ENCODE assay signal across 1 cellular context in the genomic region with DNA sequence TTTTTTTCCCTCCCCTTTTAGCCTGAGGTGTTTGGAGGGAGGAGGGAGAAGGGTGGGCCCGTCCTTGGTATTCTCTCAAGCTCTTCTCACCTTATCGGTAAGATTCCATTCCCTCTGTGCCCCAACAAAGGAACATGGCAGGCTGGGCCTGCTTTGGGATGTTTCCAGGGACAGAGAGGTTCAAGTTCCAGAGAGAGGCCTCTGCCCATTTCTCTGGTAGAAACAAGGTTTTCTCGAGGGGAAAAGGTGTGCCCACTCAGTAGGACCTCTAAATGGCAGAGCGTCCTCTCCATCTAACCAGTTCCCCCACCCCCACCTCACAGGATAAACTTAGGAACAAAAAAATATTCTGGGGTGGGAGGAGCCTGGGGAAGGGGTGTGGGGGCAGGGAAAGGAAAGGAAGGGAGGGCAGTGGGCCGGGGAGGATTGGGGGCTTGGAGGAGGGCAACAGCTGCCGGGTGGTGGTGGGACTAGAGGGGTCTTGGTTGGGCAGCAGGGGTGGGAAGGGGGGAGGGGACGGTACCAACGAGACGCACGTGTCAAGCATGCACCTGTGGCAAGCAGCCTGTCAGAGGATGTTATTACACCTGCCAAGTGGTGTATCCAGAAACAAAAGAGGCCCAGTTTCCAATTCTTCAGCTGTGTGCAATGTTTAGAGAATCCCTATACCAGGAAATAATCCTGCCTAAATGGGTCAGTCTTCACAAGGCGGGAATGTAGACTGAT.
TF ChIP-seq lines count a peak whose summit lies in the region.

No MANE protein-coding gene starts in this region.

TF ChIP-seq in HepG2, 621 proteins besides CTCF, POLR2A, EP300 and RAD21 (continued from another document and continues in another):
- TF ChIP-seq, protein P1, sequence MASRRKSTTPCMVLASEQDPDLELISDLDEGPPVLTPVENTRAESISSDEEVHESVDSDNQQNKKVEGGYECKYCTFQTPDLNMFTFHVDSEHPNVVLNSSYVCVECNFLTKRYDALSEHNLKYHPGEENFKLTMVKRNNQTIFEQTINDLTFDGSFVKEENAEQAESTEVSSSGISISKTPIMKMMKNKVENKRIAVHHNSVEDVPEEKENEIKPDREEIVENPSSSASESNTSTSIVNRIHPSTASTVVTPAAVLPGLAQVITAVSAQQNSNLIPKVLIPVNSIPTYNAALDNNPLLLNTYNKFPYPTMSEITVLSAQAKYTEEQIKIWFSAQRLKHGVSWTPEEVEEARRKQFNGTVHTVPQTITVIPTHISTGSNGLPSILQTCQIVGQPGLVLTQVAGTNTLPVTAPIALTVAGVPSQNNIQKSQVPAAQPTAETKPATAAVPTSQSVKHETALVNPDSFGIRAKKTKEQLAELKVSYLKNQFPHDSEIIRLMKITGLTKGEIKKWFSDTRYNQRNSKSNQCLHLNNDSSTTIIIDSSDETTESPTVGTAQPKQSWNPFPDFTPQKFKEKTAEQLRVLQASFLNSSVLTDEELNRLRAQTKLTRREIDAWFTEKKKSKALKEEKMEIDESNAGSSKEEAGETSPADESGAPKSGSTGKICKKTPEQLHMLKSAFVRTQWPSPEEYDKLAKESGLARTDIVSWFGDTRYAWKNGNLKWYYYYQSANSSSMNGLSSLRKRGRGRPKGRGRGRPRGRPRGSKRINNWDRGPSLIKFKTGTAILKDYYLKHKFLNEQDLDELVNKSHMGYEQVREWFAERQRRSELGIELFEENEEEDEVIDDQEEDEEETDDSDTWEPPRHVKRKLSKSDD (CRISPR knock-in tag; IDR thresholded peaks at IDR 0.05; ENCODE audit: low read depth): no peak
- TF ChIP-seq MTA3 (CRISPR knock-in tag; IDR thresholded peaks at IDR 0.05): no peak
- TF ChIP-seq ZNF547 (CRISPR knock-in tag; IDR thresholded peaks at IDR 0.05): no peak
- TF ChIP-seq MIER2 (CRISPR knock-in tag; IDR thresholded peaks at IDR 0.05): no peak
- no peak for TF ChIP-seq NAIF1 (CRISPR knock-in tag; IDR thresholded peaks at IDR 0.05; ENCODE audit: borderline replicate concordance)
- no peak for TF ChIP-seq CENPX (CRISPR knock-in tag; IDR thresholded peaks at IDR 0.05)
- peak; percentile 85 for TF ChIP-seq ZNF335 (CRISPR knock-in tag; IDR thresholded peaks at IDR 0.05)
- no peak for TF ChIP-seq HMGA1 (CRISPR knock-in tag; conservative IDR thresholded peaks at IDR 0.05)
- TF ChIP-seq, protein P2, sequence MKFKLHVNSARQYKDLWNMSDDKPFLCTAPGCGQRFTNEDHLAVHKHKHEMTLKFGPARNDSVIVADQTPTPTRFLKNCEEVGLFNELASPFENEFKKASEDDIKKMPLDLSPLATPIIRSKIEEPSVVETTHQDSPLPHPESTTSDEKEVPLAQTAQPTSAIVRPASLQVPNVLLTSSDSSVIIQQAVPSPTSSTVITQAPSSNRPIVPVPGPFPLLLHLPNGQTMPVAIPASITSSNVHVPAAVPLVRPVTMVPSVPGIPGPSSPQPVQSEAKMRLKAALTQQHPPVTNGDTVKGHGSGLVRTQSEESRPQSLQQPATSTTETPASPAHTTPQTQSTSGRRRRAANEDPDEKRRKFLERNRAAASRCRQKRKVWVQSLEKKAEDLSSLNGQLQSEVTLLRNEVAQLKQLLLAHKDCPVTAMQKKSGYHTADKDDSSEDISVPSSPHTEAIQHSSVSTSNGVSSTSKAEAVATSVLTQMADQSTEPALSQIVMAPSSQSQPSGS (CRISPR knock-in tag; IDR thresholded peaks at IDR 0.05): peak; percentile 14; the same call in 1 of the 2 replicates
- TF ChIP-seq NFKB2 (CRISPR knock-in tag; IDR thresholded peaks at IDR 0.05; ENCODE audit: borderline replicate concordance): no peak
- peak; percentile 78 for TF ChIP-seq POLR2G (IDR thresholded peaks at IDR 0.05; ENCODE audit: low read depth, low read length)
- TF ChIP-seq, protein P3, sequence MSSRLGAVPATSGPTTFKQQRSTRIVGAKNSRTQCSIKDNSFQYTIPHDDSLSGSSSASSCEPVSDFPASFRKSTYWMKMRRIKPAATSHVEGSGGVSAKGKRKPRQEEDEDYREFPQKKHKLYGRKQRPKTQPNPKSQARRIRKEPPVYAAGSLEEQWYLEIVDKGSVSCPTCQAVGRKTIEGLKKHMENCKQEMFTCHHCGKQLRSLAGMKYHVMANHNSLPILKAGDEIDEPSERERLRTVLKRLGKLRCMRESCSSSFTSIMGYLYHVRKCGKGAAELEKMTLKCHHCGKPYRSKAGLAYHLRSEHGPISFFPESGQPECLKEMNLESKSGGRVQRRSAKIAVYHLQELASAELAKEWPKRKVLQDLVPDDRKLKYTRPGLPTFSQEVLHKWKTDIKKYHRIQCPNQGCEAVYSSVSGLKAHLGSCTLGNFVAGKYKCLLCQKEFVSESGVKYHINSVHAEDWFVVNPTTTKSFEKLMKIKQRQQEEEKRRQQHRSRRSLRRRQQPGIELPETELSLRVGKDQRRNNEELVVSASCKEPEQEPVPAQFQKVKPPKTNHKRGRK (CRISPR knock-in tag; IDR thresholded peaks at IDR 0.05): no peak
- TF ChIP-seq ZNF431 (CRISPR knock-in tag; IDR thresholded peaks at IDR 0.05; ENCODE audit: borderline replicate concordance, low read depth): 0 out of 2 replicates have a peak, but pooled peaks have one; percentile 38
- TF ChIP-seq CHD4 (IDR thresholded peaks at IDR 0.05; ENCODE audit: borderline replicate concordance, low read length): no peak
- no peak for TF ChIP-seq SNRNP70 (IDR thresholded peaks at IDR 0.05; ENCODE audit: low read depth, low read length)
- TF ChIP-seq NR2F2 (IDR thresholded peaks at IDR 0.05; ENCODE audit: borderline replicate concordance, low read depth): no peak
- TF ChIP-seq ZNF501 (CRISPR knock-in tag; IDR thresholded peaks at IDR 0.05): no peak
- TF ChIP-seq ZNF773 (CRISPR knock-in tag; IDR thresholded peaks at IDR 0.05; ENCODE audit: borderline replicate concordance): no peak
- no peak for TF ChIP-seq SRF (IDR thresholded peaks at IDR 0.05; ENCODE audit: low read depth, low read length)
- TF ChIP-seq, protein P4, sequence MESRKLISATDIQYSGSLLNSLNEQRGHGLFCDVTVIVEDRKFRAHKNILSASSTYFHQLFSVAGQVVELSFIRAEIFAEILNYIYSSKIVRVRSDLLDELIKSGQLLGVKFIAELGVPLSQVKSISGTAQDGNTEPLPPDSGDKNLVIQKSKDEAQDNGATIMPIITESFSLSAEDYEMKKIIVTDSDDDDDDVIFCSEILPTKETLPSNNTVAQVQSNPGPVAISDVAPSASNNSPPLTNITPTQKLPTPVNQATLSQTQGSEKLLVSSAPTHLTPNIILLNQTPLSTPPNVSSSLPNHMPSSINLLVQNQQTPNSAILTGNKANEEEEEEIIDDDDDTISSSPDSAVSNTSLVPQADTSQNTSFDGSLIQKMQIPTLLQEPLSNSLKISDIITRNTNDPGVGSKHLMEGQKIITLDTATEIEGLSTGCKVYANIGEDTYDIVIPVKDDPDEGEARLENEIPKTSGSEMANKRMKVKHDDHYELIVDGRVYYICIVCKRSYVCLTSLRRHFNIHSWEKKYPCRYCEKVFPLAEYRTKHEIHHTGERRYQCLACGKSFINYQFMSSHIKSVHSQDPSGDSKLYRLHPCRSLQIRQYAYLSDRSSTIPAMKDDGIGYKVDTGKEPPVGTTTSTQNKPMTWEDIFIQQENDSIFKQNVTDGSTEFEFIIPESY (CRISPR knock-in tag; IDR thresholded peaks at IDR 0.05): no peak
- TF ChIP-seq, protein P5, sequence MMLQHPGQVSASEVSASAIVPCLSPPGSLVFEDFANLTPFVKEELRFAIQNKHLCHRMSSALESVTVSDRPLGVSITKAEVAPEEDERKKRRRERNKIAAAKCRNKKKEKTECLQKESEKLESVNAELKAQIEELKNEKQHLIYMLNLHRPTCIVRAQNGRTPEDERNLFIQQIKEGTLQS (CRISPR knock-in tag; IDR thresholded peaks at IDR 0.05): no peak
- no peak for TF ChIP-seq NCOR1 (IDR thresholded peaks at IDR 0.05; ENCODE audit: borderline replicate concordance, low read length)
- TF ChIP-seq ATF1 (CRISPR knock-in tag; IDR thresholded peaks at IDR 0.05): no peak
- no peak for TF ChIP-seq IKZF1 (IDR thresholded peaks at IDR 0.05)
- TF ChIP-seq, protein P6, sequence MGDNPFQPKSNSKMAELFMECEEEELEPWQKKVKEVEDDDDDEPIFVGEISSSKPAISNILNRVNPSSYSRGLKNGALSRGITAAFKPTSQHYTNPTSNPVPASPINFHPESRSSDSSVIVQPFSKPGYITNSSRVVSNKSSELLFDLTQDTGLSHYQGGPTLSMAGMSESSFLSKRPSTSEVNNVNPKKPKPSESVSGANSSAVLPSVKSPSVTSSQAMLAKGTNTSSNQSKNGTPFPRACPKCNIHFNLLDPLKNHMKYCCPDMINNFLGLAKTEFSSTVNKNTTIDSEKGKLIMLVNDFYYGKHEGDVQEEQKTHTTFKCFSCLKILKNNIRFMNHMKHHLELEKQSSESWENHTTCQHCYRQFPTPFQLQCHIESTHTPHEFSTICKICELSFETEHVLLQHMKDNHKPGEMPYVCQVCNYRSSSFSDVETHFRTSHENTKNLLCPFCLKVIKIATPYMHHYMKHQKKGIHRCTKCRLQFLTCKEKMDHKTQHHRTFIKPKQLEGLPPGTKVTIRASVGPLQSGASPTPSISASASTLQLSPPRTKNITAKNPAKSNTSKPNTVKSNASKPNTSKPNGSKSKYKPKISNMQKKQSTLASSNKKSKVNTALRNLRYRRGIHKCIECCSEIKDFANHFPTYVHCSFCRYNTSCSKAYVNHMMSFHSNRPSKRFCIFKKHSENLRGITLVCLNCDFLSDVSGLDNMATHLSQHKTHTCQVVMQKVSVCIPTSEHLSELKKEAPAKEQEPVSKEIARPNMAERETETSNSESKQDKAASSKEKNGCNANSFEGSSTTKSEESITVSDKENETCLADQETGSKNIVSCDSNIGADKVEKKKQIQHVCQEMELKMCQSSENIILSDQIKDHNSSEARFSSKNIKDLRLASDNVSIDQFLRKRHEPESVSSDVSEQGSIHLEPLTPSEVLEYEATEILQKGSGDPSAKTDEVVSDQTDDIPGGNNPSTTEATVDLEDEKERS (CRISPR knock-in tag; IDR thresholded peaks at IDR 0.05): no peak
- TF ChIP-seq PITX1 (CRISPR knock-in tag; IDR thresholded peaks at IDR 0.05): no peak
- no peak for TF ChIP-seq HDAC6 (IDR thresholded peaks at IDR 0.05; ENCODE audit: low read depth, low read length)
- TF ChIP-seq, protein P7, sequence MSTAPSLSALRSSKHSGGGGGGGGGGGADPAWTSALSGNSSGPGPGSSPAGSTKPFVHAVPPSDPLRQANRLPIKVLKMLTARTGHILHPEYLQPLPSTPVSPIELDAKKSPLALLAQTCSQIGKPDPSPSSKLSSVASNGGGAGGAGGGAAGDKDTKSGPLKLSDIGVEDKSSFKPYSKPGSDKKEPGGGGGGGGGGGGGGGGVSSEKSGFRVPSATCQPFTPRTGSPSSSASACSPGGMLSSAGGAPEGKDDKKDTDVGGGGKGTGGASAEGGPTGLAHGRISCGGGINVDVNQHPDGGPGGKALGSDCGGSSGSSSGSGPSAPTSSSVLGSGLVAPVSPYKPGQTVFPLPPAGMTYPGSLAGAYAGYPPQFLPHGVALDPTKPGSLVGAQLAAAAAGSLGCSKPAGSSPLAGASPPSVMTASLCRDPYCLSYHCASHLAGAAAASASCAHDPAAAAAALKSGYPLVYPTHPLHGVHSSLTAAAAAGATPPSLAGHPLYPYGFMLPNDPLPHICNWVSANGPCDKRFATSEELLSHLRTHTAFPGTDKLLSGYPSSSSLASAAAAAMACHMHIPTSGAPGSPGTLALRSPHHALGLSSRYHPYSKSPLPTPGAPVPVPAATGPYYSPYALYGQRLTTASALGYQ (CRISPR knock-in tag; IDR thresholded peaks at IDR 0.05): no peak
- TF ChIP-seq MYC (CRISPR knock-in tag; IDR thresholded peaks at IDR 0.05; ENCODE audit: borderline replicate concordance): no peak; the same call in 1 of the 2 replicates
- TF ChIP-seq, protein P8, sequence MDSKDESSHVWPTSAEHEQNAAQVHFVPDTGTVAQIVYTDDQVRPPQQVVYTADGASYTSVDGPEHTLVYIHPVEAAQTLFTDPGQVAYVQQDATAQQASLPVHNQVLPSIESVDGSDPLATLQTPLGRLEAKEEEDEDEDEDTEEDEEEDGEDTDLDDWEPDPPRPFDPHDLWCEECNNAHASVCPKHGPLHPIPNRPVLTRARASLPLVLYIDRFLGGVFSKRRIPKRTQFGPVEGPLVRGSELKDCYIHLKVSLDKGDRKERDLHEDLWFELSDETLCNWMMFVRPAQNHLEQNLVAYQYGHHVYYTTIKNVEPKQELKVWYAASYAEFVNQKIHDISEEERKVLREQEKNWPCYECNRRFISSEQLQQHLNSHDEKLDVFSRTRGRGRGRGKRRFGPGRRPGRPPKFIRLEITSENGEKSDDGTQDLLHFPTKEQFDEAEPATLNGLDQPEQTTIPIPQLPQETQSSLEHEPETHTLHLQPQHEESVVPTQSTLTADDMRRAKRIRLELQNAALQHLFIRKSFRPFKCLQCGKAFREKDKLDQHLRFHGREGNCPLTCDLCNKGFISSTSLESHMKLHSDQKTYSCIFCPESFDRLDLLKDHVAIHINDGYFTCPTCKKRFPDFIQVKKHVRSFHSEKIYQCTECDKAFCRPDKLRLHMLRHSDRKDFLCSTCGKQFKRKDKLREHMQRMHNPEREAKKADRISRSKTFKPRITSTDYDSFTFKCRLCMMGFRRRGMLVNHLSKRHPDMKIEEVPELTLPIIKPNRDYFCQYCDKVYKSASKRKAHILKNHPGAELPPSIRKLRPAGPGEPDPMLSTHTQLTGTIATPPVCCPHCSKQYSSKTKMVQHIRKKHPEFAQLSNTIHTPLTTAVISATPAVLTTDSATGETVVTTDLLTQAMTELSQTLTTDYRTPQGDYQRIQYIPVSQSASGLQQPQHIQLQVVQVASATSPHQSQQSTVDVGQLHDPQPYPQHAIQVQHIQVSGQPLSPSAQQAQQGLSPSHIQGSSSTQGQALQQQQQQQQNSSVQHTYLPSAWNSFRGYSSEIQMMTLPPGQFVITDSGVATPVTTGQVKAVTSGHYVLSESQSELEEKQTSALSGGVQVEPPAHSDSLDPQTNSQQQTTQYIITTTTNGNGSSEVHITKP (CRISPR knock-in tag; IDR thresholded peaks at IDR 0.05; ENCODE audit: low read depth): no peak
- TF ChIP-seq SETDB1 (CRISPR knock-in tag; IDR thresholded peaks at IDR 0.05; ENCODE audit: borderline replicate concordance): no peak
- TF ChIP-seq ZNF446 (CRISPR knock-in tag; IDR thresholded peaks at IDR 0.05): no peak
- no peak for TF ChIP-seq GLI4 (CRISPR knock-in tag; IDR thresholded peaks at IDR 0.05; ENCODE audit: borderline replicate concordance)
- no peak for TF ChIP-seq ZFP62 (CRISPR knock-in tag; IDR thresholded peaks at IDR 0.05)
- TF ChIP-seq, protein P9, sequence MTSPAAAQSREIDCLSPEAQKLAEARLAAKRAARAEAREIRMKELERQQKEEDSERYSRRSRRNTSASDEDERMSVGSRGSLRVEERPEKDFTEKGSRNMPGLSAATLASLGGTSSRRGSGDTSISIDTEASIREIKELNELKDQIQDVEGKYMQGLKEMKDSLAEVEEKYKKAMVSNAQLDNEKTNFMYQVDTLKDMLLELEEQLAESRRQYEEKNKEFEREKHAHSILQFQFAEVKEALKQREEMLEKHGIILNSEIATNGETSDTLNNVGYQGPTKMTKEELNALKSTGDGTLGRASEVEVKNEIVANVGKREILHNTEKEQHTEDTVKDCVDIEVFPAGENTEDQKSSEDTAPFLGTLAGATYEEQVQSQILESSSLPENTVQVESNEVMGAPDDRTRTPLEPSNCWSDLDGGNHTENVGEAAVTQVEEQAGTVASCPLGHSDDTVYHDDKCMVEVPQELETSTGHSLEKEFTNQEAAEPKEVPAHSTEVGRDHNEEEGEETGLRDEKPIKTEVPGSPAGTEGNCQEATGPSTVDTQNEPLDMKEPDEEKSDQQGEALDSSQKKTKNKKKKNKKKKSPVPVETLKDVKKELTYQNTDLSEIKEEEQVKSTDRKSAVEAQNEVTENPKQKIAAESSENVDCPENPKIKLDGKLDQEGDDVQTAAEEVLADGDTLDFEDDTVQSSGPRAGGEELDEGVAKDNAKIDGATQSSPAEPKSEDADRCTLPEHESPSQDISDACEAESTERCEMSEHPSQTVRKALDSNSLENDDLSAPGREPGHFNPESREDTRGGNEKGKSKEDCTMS (CRISPR knock-in tag; conservative IDR thresholded peaks at IDR 0.05): no peak
- TF ChIP-seq RCOR2 (CRISPR knock-in tag; IDR thresholded peaks at IDR 0.05): no peak
- TF ChIP-seq ZNF816 (CRISPR knock-in tag; IDR thresholded peaks at IDR 0.05; ENCODE audit: borderline replicate concordance): no peak; the same call in 1 of the 2 replicates
